ENCODE assay signal across 1 cellular context in genomic region chr9:137112564-137113384, GRCh38.
A peak's percentile ranks its signal among the peaks of the same experiment; 100 is the strongest.
TF ChIP-seq lines count a peak whose summit lies in the region.

No MANE protein-coding gene starts in this region.

TF ChIP-seq in HepG2, 621 proteins besides CTCF, POLR2A, EP300 and RAD21:
- TF ChIP-seq ZBTB21 (CRISPR knock-in tag; IDR thresholded peaks at IDR 0.05) (no peak), ZBTB33 (CRISPR knock-in tag; IDR thresholded peaks at IDR 0.05) (0 out of 2 replicates have a peak, but pooled peaks have one; percentile 30), STAT6 (CRISPR knock-in tag; IDR thresholded peaks at IDR 0.05; ENCODE audit: borderline replicate concordance) (0 out of 2 replicates have a peak, but pooled peaks have one; percentile 9), ZNF101 (CRISPR knock-in tag; IDR thresholded peaks at IDR 0.05; ENCODE audit: borderline replicate concordance, low read depth) (no peak), MTERF4 (CRISPR knock-in tag; IDR thresholded peaks at IDR 0.05) (0 out of 2 replicates have a peak, but pooled peaks have one; percentile 29), HOXA3 (CRISPR knock-in tag; IDR thresholded peaks at IDR 0.05) (0 out of 2 replicates have a peak, but pooled peaks have one; percentile 11), U2AF2 (IDR thresholded peaks at IDR 0.05; ENCODE audit: low read depth, low read length) (no peak), MAFF (IDR thresholded peaks at IDR 0.05; ENCODE audit: low read depth, low read length) (no peak), TSC22D2 (CRISPR knock-in tag; IDR thresholded peaks at IDR 0.05; ENCODE audit: borderline replicate concordance) (no peak), SRSF4 (IDR thresholded peaks at IDR 0.05; ENCODE audit: low read depth, low read length, poor library complexity, severe bottlenecking) (no peak), ZNF354B (CRISPR knock-in tag; IDR thresholded peaks at IDR 0.05) (no peak), ZBTB38 (CRISPR knock-in tag; IDR thresholded peaks at IDR 0.05) (peak; percentile 16; the same call in 1 of the 2 replicates), RELA (CRISPR knock-in tag; IDR thresholded peaks at IDR 0.05) (no peak), ATF7-NPFF (CRISPR knock-in tag; IDR thresholded peaks at IDR 0.05; ENCODE audit: low read depth) (peak; percentile 6; the same call in 1 of the 2 replicates), NBN (conservative IDR thresholded peaks at IDR 0.05) (no peak), ZFP82 (CRISPR knock-in tag; IDR thresholded peaks at IDR 0.05; ENCODE audit: borderline replicate concordance) (0 out of 2 replicates have a peak, but pooled peaks have one; percentile 38), POLR2AphosphoS2 (IDR thresholded peaks at IDR 0.05; ENCODE audit: low read depth, low read length) (no peak), RBM22 (optimal IDR thresholded peaks at IDR 0.05; ENCODE audit: low read length) (no peak)
